Comparison of ENCODE assay signal across 18 cellular contexts in the genomic region with DNA sequence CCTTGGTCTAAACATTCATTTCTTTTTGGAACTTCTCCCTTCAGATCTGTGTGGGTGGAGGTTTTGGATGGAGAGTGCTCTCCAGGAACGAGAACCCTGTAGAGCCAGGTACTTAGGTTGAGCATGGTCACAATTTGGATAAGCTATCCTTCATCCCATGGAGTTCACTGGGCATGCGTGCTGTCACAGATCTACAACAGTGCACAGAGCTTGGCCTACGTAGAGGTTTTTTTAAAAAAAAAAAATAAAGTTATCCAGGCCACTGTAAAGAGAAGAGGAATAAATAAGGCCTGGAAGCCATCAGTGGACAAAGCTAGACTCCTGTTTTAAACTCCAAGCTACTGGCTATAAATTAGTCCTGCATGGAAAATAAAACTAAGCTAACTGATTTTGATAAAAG.
DNase-seq lines count a peak whose midpoint lies in the region; ATAC-seq and TF ChIP-seq lines count a peak whose summit lies in the region.
"Had no signal": no experiment of that assay in that cellular context is flagged by ENCODE, and none has a peak within 500 bp of the region (broad histone marks: within the 10 kb centered on the region; RNA-seq: fewer than 3 reads in every experiment).

No MANE protein-coding gene starts in this region.

- in situ Hi-C loops in transverse colon (cut with MboI; ENCODE audit: low pct_ligation_motif_present in 1 of 4, low pct_unique_long_range_greater_than_20kb in 1 of 4, low sequenced_read_pairs in 3 of 4), result no loop called here

- TF ChIP-seq CTCF in sigmoid colon (IDR thresholded peaks at IDR 0.05), result no peak
- TF ChIP-seq CTCF in transverse colon (IDR thresholded peaks at IDR 0.05), result no peak

- DNase-seq in sigmoid colon (peak; percentile 73), transverse colon (no peak), SJCRH30 (no peak)
- DNase-seq in effector CD8-positive, alpha-beta T cell (lab: John Stamatoyannopoulos, UW), result no peak
- DNase-seq: 8988T; C1 segment of cervical spinal cord; Calu3; CD4-positive, alpha-beta memory T cell; COR-L47; DMS53; DMS79 treated with DMSO at 0.1 percent for 48 hours; GF-D8; H9 had no signal

- intact Hi-C loops in sigmoid colon (cut with DNase I) (loop anchor here (5.0 kb wide), 4 partner anchors 69 to 166 kb away; a partner anchor contains a TSS), transverse colon (cut with DNase I; ENCODE audit: low total_unique reads) (no loop called here)

- H3K4me3 ChIP-seq in muscle layer of colon (ENCODE audit: low read depth in 1 of 2, low read length in 2 of 2) (no peak overlapping the region), sigmoid colon (no peak overlapping the region), transverse colon (no peak overlapping the region), SJCRH30 (no peak overlapping the region)
- H3K4me3 ChIP-seq: A549, GM23338 had no signal

- H3K27me3 ChIP-seq in muscle layer of colon (ENCODE audit: control insufficient read depth in 1 of 2, insufficient read depth in 2 of 2, low read length in 2 of 2) (no peaks in the 10 kb centered on the region), sigmoid colon (no peaks in the 10 kb centered on the region), transverse colon (no peaks in the 10 kb centered on the region), SJCRH30 (no peaks in the 10 kb centered on the region; the same call in 1 of the 2 replicates)

- 80 to 90% methylated on average over 3 of the region's 3 CpGs for WGBS in sigmoid colon, 2 donors
- WGBS in transverse colon (ENCODE audit: low coverage in 1 of 2), 2 donors, result 62 to 75% methylated on average over 3 of the region's 3 CpGs

- TF ChIP-seq POLR2A in sigmoid colon (IDR thresholded peaks at IDR 0.05) (no peak), transverse colon (IDR thresholded peaks at IDR 0.05) (no peak)

- H3K36me3 ChIP-seq in muscle layer of colon (ENCODE audit: insufficient read depth, low read length) (no peaks in the 10 kb centered on the region), sigmoid colon (no peaks in the 10 kb centered on the region), transverse colon (no peaks in the 10 kb centered on the region), SJCRH30 (no peaks in the 10 kb centered on the region)

- ATAC-seq in GM21423 (IDR thresholded peaks at IDR 0.05; ENCODE audit: unreplicated experiment), result no peak
- ATAC-seq: A549, GM23338, HCT116 had no signal

- no peak overlapping the region for H3K9ac ChIP-seq in muscle layer of colon (ENCODE audit: low read length)

- H3K9me3 ChIP-seq in muscle layer of colon (ENCODE audit: low read length), result no peaks in the 10 kb centered on the region
- H3K9me3 ChIP-seq in sigmoid colon, result no peaks in the 10 kb centered on the region
- no peaks in the 10 kb centered on the region for H3K9me3 ChIP-seq in transverse colon
- no peaks in the 10 kb centered on the region for H3K9me3 ChIP-seq in SJCRH30 (replicated peaks)
- H3K9me3 ChIP-seq: A549 had no signal

- peak in 3 of 4 donors; percentile 15 to 76 (median 61) for TF ChIP-seq EP300 in sigmoid colon (IDR thresholded peaks at IDR 0.05)
- no peak for TF ChIP-seq EP300 in transverse colon (IDR thresholded peaks at IDR 0.05; ENCODE audit: low read depth)

- H3K4me1 ChIP-seq in muscle layer of colon (ENCODE audit: insufficient read depth, low read length) (peaks cover 61% of the 10 kb centered on the region), sigmoid colon (peaks cover 0 to 50% (median 28%) of the 10 kb centered on the region in 4 donors), transverse colon (peaks cover 0 to 5% (median 0%) of the 10 kb centered on the region in 4 donors), SJCRH30 (peaks cover 6% of the 10 kb centered on the region; the same call in 1 of the 2 replicates)
- H3K4me1 ChIP-seq: A549 had no signal

- peak overlapping the region; percentile 48 for H3K27ac ChIP-seq in muscle layer of colon (ENCODE audit: low read depth, low read length)
- peak overlapping the region in 3 of 4 donors; percentile 65 to 69 (median 68) for H3K27ac ChIP-seq in sigmoid colon
- H3K27ac ChIP-seq in transverse colon, result peak overlapping the region in 3 of 4 donors; percentile 19 to 72 (median 22)
- no peak overlapping the region for H3K27ac ChIP-seq in SJCRH30
- H3K27ac ChIP-seq: A549 had no signal
